ENCODE assay signal across 27 cellular contexts in genomic region chr20:13205848-13206434, GRCh38. TPM values are rescaled to one million over a fixed set of nuclear protein-coding genes. Genes with fewer than 3 reads are reported as not detected.
DNase-seq lines count a peak whose midpoint lies in the region; ATAC-seq, FAIRE-seq and TF ChIP-seq lines count a peak whose summit lies in the region.
"Had no signal": no experiment of that assay in that cellular context is flagged by ENCODE, and none has a peak within 500 bp of the region (broad histone marks: within the 10 kb centered on the region; RNA-seq: fewer than 3 reads in every experiment).

No MANE protein-coding gene starts in this region.

- H3K14ac ChIP-seq in H1 (ENCODE audit: insufficient read length), result no peak overlapping the region
- no peak overlapping the region for H3K14ac ChIP-seq in H9 (ENCODE audit: insufficient read depth, low read length)

- H3K9ac ChIP-seq in H1 (replicated peaks in 1 of 4; ENCODE audit: extremely low read depth in 1 of 4, low read depth in 3 of 4, low read length in 3 of 4) (no peak overlapping the region), H9 (ENCODE audit: extremely low read depth, insufficient read length, low read length) (no peak overlapping the region)

- intact Hi-C loops in thyroid gland (cut with DNase I), result no loop called here
- intact Hi-C loops in activated T-helper 2 cell treated with anti-CD3 and anti-CD28 coated beads, Interferon-gamma antibody, Interleukin-2, Interleukin-4, amounts not matched to agents 10 μg/mL and 5 μg/mL and 100 μg/mL, durations not matched to agents 14 hours and 24 hours and 36 hours (cut with micrococcal nuclease), result no loop called here

- TF ChIP-seq EP300 in H1 (IDR thresholded peaks at IDR 0.05; ENCODE audit: borderline replicate concordance in 1 of 2, low read depth in 2 of 2, low read length in 2 of 2), result no peak

- H3K4me3 ChIP-seq in H1 (ENCODE audit: extremely low read depth in 1 of 4, insufficient read depth in 2 of 4, low read depth in 3 of 4, low read length in 4 of 4), result no peak overlapping the region
- H3K4me3 ChIP-seq in thyroid gland (replicated peaks in 1 of 3), result no peak overlapping the region
- H3K4me3 ChIP-seq: esophagus squamous epithelium, heart left ventricle, PC-9, sigmoid colon, tibial nerve had no signal

- no peak for TF ChIP-seq POLR2A in H1 (IDR thresholded peaks at IDR 0.05; ENCODE audit: control extremely low read depth in 1 of 2, low read depth in 2 of 2, low read length in 2 of 2)
- peak in 1 of 2 donors; percentile 28 for TF ChIP-seq POLR2A in thyroid gland (IDR thresholded peaks at IDR 0.05)

- H2BK5ac ChIP-seq in H1 (ENCODE audit: low read depth, low read length), result no peak overlapping the region
- H2BK5ac ChIP-seq in H9 (ENCODE audit: insufficient read length, low read length), result no peak overlapping the region

- FAIRE-seq in H1 (lab: Jason Lieb, UNC), result no peak
- FAIRE-seq: G401.6 had no signal

- H3K79me2 ChIP-seq in H1 (ENCODE audit: control insufficient read depth in 1 of 2, insufficient read depth in 2 of 2, low read length in 2 of 2) (no peaks in the 10 kb centered on the region), H9 (ENCODE audit: insufficient read depth, low read length) (no peaks in the 10 kb centered on the region)

- no peaks in the 10 kb centered on the region for H3K36me3 ChIP-seq in H1 (ENCODE audit: control insufficient read depth in 2 of 4, insufficient read depth in 4 of 4, low read length in 3 of 4)
- H3K36me3 ChIP-seq in thyroid gland, result no peaks in the 10 kb centered on the region
- H3K36me3 ChIP-seq: esophagus squamous epithelium, heart left ventricle, neutrophil, sigmoid colon, tibial nerve had no signal

- TF ChIP-seq RAD21 in H1 (IDR thresholded peaks at IDR 0.05 in 1 of 2, conservative IDR thresholded peaks at IDR 0.05 in 1 of 2; ENCODE audit: low read depth in 2 of 2, low read length in 2 of 2), result no peak

- ATAC-seq in GM19455 (IDR thresholded peaks at IDR 0.05; ENCODE audit: unreplicated experiment), result no peak
- ATAC-seq: activated CD4-positive, CD25-positive, alpha-beta regulatory T cell treated with anti-CD3 and anti-CD28 coated beads, Interleukin-2, amount 50 U/mL, for 24 hours; activated T-cell treated with anti-CD3 and anti-CD28 coated beads, Interleukin-2, amount 50 U/mL, for 72 hours; CD8-positive, alpha-beta T cell; heart left ventricle; naive thymus-derived CD4-positive, alpha-beta T cell had no signal

- H3K27ac ChIP-seq in H1 (ENCODE audit: low read depth, low read length), result no peak overlapping the region
- H3K27ac ChIP-seq in thyroid gland, result peak overlapping the region in 2 of 3 donors; percentile 34 to 56
- H3K27ac ChIP-seq in H9 (ENCODE audit: insufficient read length, low read depth, low read length), result no peak overlapping the region
- H3K27ac ChIP-seq: esophagus squamous epithelium, heart left ventricle, neutrophil, PC-9, sigmoid colon, tibial nerve had no signal

- H3K56ac ChIP-seq in H1 (replicated peaks; ENCODE audit: insufficient read length, low read depth, low read length), result no peak overlapping the region
- H3K56ac ChIP-seq in H9 (ENCODE audit: insufficient read length, low read depth, low read length), result no peak overlapping the region

- 80% methylated on average over 5 of the region's 5 CpGs; no CpG with 5 or more reads in 1 of the 2 experiments for WGBS in H1 (ENCODE audit: extremely low coverage in 1 of 2, insufficient coverage in 1 of 2, insufficient read length in 1 of 2, insufficient replicate concordance in 2 of 2, low coverage in 1 of 2, low lambda C conversion rate in 2 of 2, missing lambda C conversion rate in 1 of 2), 2 experiments
- 47 to 55% methylated on average over 5 of the region's 5 CpGs for WGBS in thyroid gland, 2 donors
- no CpG with 5 or more reads among the region's 5 CpGs for WGBS in H9 (ENCODE audit: extremely low coverage, insufficient read length, low lambda C conversion rate)

- no peaks in the 10 kb centered on the region for H3K4me1 Mint-ChIP-seq in activated T-helper 2 cell treated with anti-CD3 and anti-CD28 coated beads, Interferon-gamma antibody, Interleukin-2, Interleukin-4, amounts not matched to agents 10 μg/mL and 5 μg/mL and 100 μg/mL, durations not matched to agents 14 hours and 24 hours and 36 hours (ENCODE audit: low read depth)
- peaks cover 6 to 10% of the 10 kb centered on the region in 2 experiments for H3K4me1 Mint-ChIP-seq in H9

- H2AK5ac ChIP-seq in H1 (ENCODE audit: low read depth, low read length), result no peak overlapping the region
- no peak overlapping the region for H2AK5ac ChIP-seq in H9 (ENCODE audit: insufficient read length, low read length)

- H3K36me3 Mint-ChIP-seq in activated T-helper 2 cell treated with anti-CD3 and anti-CD28 coated beads, Interferon-gamma antibody, Interleukin-2, Interleukin-4, amounts not matched to agents 10 μg/mL and 5 μg/mL and 100 μg/mL, durations not matched to agents 14 hours and 24 hours and 36 hours (ENCODE audit: low read depth), result no peaks in the 10 kb centered on the region
- no peaks in the 10 kb centered on the region for H3K36me3 Mint-ChIP-seq in H9 (ENCODE audit: insufficient read depth in 1 of 3, low read depth in 3 of 3)
- H3K36me3 Mint-ChIP-seq: CD8-positive, alpha-beta T cell had no signal

- peak; percentile 49 for DNase-seq in NCI-H748 (lab: John Stamatoyannopoulos, UW; ENCODE audit: unreplicated experiment)
- DNase-seq in NCI-H748 treated with DMSO at 0.1 percent for 48 hours (lab: John Stamatoyannopoulos, UW), result no peak
- peak; percentile 18 for DNase-seq in NCI-H345 treated with DMSO at 0.1 percent for 48 hours (lab: John Stamatoyannopoulos, UW; ENCODE audit: unreplicated experiment)
- DNase-seq in H1 (ENCODE audit: low read depth in 1 of 2, low spot score in 2 of 2), result no peak
- DNase-seq in thyroid gland, result peak; percentile 90 to 92
- DNase-seq in activated T-helper 2 cell treated with anti-CD3 and anti-CD28 coated beads, Interferon-gamma antibody, Interleukin-2, Interleukin-4, amounts not matched to agents 10 μg/mL and 5 μg/mL and 100 μg/mL, durations not matched to agents 14 hours and 24 hours and 36 hours (ENCODE audit: low spot score), result no peak
- DNase-seq in H9, result no peak
- DNase-seq: activated CD4-positive, alpha-beta T cell treated with anti-CD3 and anti-CD28 coated beads, Interleukin-2, amount 50 U/mL, for 4 hours; activated naive CD4-positive, alpha-beta T cell; activated T-cell treated with anti-CD3 and anti-CD28 coated beads, Interleukin-2, amount 50 U/mL, for 72 hours; CD8-positive, alpha-beta T cell; esophagus squamous epithelium; heart left ventricle; islet precursor cell; naive thymus-derived CD4-positive, alpha-beta T cell; NCI-H510A; SHP77 treated with DMSO at 0.1 percent for 48 hours; sigmoid colon; stimulated activated CD4-positive, alpha-beta T cell treated with anti-CD3 and anti-CD28 coated beads, Interleukin-12 subunit alpha, Interleukin-12 subunit beta, amount 100 ng/mL, for 4 hours; stimulated activated CD4-positive, alpha-beta T cell treated with anti-CD3 and anti-CD28 coated beads, Interleukin-2, amount 100 ng/mL, for 48 hours; T-helper 2 cell had no signal

- H4K5ac ChIP-seq in H1 (ENCODE audit: insufficient read length, low read depth, low read length) (no peak overlapping the region), H9 (ENCODE audit: insufficient read length, low read depth, low read length) (no peak overlapping the region)

- H2AFZ ChIP-seq in H1 (ENCODE audit: low read length) (no peak overlapping the region), H9 (ENCODE audit: low read length) (no peak overlapping the region)
- H2AFZ ChIP-seq: PC-9 had no signal

- H3K18ac ChIP-seq in H1 (ENCODE audit: extremely low read depth, low read length) (no peak overlapping the region), H9 (ENCODE audit: insufficient read length, low read depth, low read length) (no peak overlapping the region)

- H3K23ac ChIP-seq in H1 (ENCODE audit: insufficient read length) (no peak overlapping the region), H9 (ENCODE audit: insufficient read length, low read depth, low read length) (no peak overlapping the region)

- no peak overlapping the region for H3K27ac Mint-ChIP-seq in activated T-helper 2 cell treated with anti-CD3 and anti-CD28 coated beads, Interferon-gamma antibody, Interleukin-2, Interleukin-4, amounts not matched to agents 10 μg/mL and 5 μg/mL and 100 μg/mL, durations not matched to agents 14 hours and 24 hours and 36 hours
- no peak overlapping the region for H3K27ac Mint-ChIP-seq in H9
- H3K27ac Mint-ChIP-seq: activated T-cell treated with anti-CD3 and anti-CD28 coated beads, Interleukin-2, amount 50 U/mL, for 72 hours; CD8-positive, alpha-beta T cell; naive thymus-derived CD4-positive, alpha-beta T cell had no signal

- no peaks in the 10 kb centered on the region for H3K9me3 ChIP-seq in H1 (ENCODE audit: insufficient read depth in 2 of 2, low read depth in 1 of 2, low read length in 1 of 2)
- H3K9me3 ChIP-seq in thyroid gland, result no peaks in the 10 kb centered on the region
- H3K9me3 ChIP-seq in H9 (ENCODE audit: control insufficient read depth, low read depth, low read length), result no peaks in the 10 kb centered on the region
- H3K9me3 ChIP-seq: esophagus squamous epithelium, neutrophil, sigmoid colon, tibial nerve had no signal

- H3K4me1 ChIP-seq in H1 (replicated peaks in 1 of 4; ENCODE audit: control insufficient read depth in 3 of 4, insufficient read depth in 4 of 4, low read length in 3 of 4), result peaks cover 0 to 2% (median 0%) of the 10 kb centered on the region in 4 experiments; a peak in 2 of 7 replicates
- peaks cover 5 to 13% of the 10 kb centered on the region in 2 donors for H3K4me1 ChIP-seq in thyroid gland
- peaks cover under 1% of the 10 kb centered on the region; the same call in 1 of the 2 replicates for H3K4me1 ChIP-seq in H9 (ENCODE audit: insufficient read depth, low read length)
- H3K4me1 ChIP-seq: heart left ventricle, sigmoid colon, tibial nerve had no signal

- CTCF ChIA-PET in H1 (lab: Charles Lee; ENCODE audit: partially characterized antibody), result interaction anchor here (1.0 to 2.0 kb wide), 2 partner anchors 96 to 340 kb away, joined by 3 to 6 read pairs; no protein-coding TSS in a partner anchor

- H3K4me2 ChIP-seq in H1 (ENCODE audit: insufficient read depth in 1 of 2, low read depth in 2 of 2, low read length in 2 of 2), result no peak overlapping the region
- no peak overlapping the region for H3K4me2 ChIP-seq in H9 (ENCODE audit: insufficient read depth, insufficient read length, low read length)
- H3K4me2 ChIP-seq: PC-9 had no signal

- no peak overlapping the region for H4K91ac ChIP-seq in H1 (replicated peaks; ENCODE audit: insufficient read length, low read length)
- H4K91ac ChIP-seq in H9 (ENCODE audit: insufficient read length, low read depth, low read length), result no peak overlapping the region

- H4K20me1 ChIP-seq in H1 (replicated peaks in 1 of 2; ENCODE audit: control insufficient read depth in 1 of 2, insufficient read depth in 2 of 2, low read length in 2 of 2) (no peaks in the 10 kb centered on the region), H9 (ENCODE audit: control insufficient read depth, insufficient read depth, insufficient read length) (no peaks in the 10 kb centered on the region)

- peaks cover 3% of the 10 kb centered on the region for H3K23me2 ChIP-seq in H1 (ENCODE audit: low read depth, low read length)
- H3K23me2 ChIP-seq in H9 (ENCODE audit: insufficient read length, low read depth, low read length, poor library complexity, severe bottlenecking), result no peaks in the 10 kb centered on the region

- no peaks in the 10 kb centered on the region for H3K9me3 Mint-ChIP-seq in activated T-helper 2 cell treated with anti-CD3 and anti-CD28 coated beads, Interferon-gamma antibody, Interleukin-2, Interleukin-4, amounts not matched to agents 10 μg/mL and 5 μg/mL and 100 μg/mL, durations not matched to agents 14 hours and 24 hours and 36 hours
- no peaks in the 10 kb centered on the region for H3K9me3 Mint-ChIP-seq in H9
- H3K9me3 Mint-ChIP-seq: activated T-cell treated with anti-CD3 and anti-CD28 coated beads, Interleukin-2, amount 50 U/mL, for 72 hours; CD8-positive, alpha-beta T cell had no signal

- no peak overlapping the region for H2BK20ac ChIP-seq in H1 (ENCODE audit: low read length)
- H2BK20ac ChIP-seq in H9 (ENCODE audit: low read depth, low read length, poor library complexity, severe bottlenecking), result no peak overlapping the region

- H3K79me1 ChIP-seq in H1 (ENCODE audit: low read depth, low read length), result no peaks in the 10 kb centered on the region
- no peaks in the 10 kb centered on the region for H3K79me1 ChIP-seq in H9 (ENCODE audit: insufficient read depth, low read depth, low read length, poor library complexity, severe bottlenecking)

- H4K8ac ChIP-seq in H1 (ENCODE audit: extremely low read depth, insufficient read depth, low read length) (no peak overlapping the region), H9 (replicated peaks; ENCODE audit: insufficient read length, low read depth, low read length) (no peak overlapping the region)

- H2BK120ac ChIP-seq in H1 (replicated peaks; ENCODE audit: low read depth, low read length) (no peak overlapping the region), H9 (ENCODE audit: low read depth, low read length, poor library complexity, severe bottlenecking) (no peak overlapping the region)

- POLR2A ChIA-PET in H1 (lab: Charles Lee; ENCODE audit: partially characterized antibody), result no interaction called here

- no peak for TF ChIP-seq CTCF in H1 (IDR thresholded peaks at IDR 0.05; ENCODE audit: control extremely low read depth in 1 of 3, insufficient read depth in 1 of 3, low read depth in 1 of 3, low read length in 3 of 3)
- no peak for TF ChIP-seq CTCF in thyroid gland (IDR thresholded peaks at IDR 0.05)
- no peak for TF ChIP-seq CTCF in H9 (conservative IDR thresholded peaks at IDR 0.05)

- H3K4ac ChIP-seq in H1 (replicated peaks; ENCODE audit: insufficient read length, low read depth, low read length) (no peak overlapping the region), H9 (ENCODE audit: low read depth, low read length) (no peak overlapping the region)

- no peak overlapping the region for H3K4me3 Mint-ChIP-seq in activated T-helper 2 cell treated with anti-CD3 and anti-CD28 coated beads, Interferon-gamma antibody, Interleukin-2, Interleukin-4, amounts not matched to agents 10 μg/mL and 5 μg/mL and 100 μg/mL, durations not matched to agents 14 hours and 24 hours and 36 hours (ENCODE audit: low read depth)
- no peak overlapping the region for H3K4me3 Mint-ChIP-seq in H9
- H3K4me3 Mint-ChIP-seq: activated T-cell treated with anti-CD3 and anti-CD28 coated beads, Interleukin-2, amount 50 U/mL, for 72 hours; CD8-positive, alpha-beta T cell; naive thymus-derived CD4-positive, alpha-beta T cell had no signal

- H3K27me3 Mint-ChIP-seq in activated T-helper 2 cell treated with anti-CD3 and anti-CD28 coated beads, Interferon-gamma antibody, Interleukin-2, Interleukin-4, amounts not matched to agents 10 μg/mL and 5 μg/mL and 100 μg/mL, durations not matched to agents 14 hours and 24 hours and 36 hours (ENCODE audit: low read depth), result peaks cover 5% of the 10 kb centered on the region
- H3K27me3 Mint-ChIP-seq in H9 (ENCODE audit: low read depth), result peaks cover 3% of the 10 kb centered on the region

- no peak overlapping the region for H2BK15ac ChIP-seq in H1 (ENCODE audit: low read length)
- no peak overlapping the region for H2BK15ac ChIP-seq in H9 (ENCODE audit: low read depth, low read length)

- H3K27me3 ChIP-seq in H1 (replicated peaks in 1 of 4; ENCODE audit: control insufficient read depth in 3 of 4, extremely low read depth in 1 of 4, insufficient read depth in 3 of 4, low read length in 3 of 4) (no peaks in the 10 kb centered on the region), thyroid gland (no peaks in the 10 kb centered on the region), H9 (ENCODE audit: insufficient read depth, low read length) (no peaks in the 10 kb centered on the region)
- H3K27me3 ChIP-seq: esophagus squamous epithelium, neutrophil, sigmoid colon, tibial nerve had no signal

- no peak overlapping the region for H3T11ph ChIP-seq in H9 (ENCODE audit: low read length)

- 0 out of 2 replicates have a peak overlapping the region, but pooled peaks have one; percentile 5 for H2BK12ac ChIP-seq in H1 (ENCODE audit: low read depth, low read length)
- no peak overlapping the region for H2BK12ac ChIP-seq in H9 (ENCODE audit: insufficient read length, low read depth, low read length)

RNA-seq across cellular contexts. Expression of gene ISM1, which starts 15.1 kb away (rescaled TPM):
- total RNA-seq in H1 (2021; fragmentation: NEBNext Ultra II Directional; extraction: Animal tissue kit (Norgen Biotek cat#: 25700)), result 0.78 and 0.97 TPM in 2 replicates
- polyA plus RNA-seq in H1 (2011; rRNA removed), result 0.35 and 0.62 TPM in 2 replicates
- 0.52 TPM for polyA plus RNA-seq in H1 (2011; cell fraction: cytosol; rRNA removed)
- 0.74 TPM for polyA plus RNA-seq in H1 (2011; cell fraction: nucleus; rRNA removed)
- polyA plus RNA-seq in H1 (2012, experiment 1 of 2), result 0.75 to 1.1 TPM (median 0.83 TPM) in 4 replicates
- 0.49 TPM for polyA plus RNA-seq in H1 (2012, experiment 2 of 2)
- polyA plus RNA-seq in H1 (2013, experiment 1 of 2), result 0.51 TPM
- polyA plus RNA-seq in H1 (2013, experiment 2 of 2), result 0.68 TPM
- 0.50 and 0.78 TPM in 2 replicates for polyA minus RNA-seq in H1 (2011; rRNA and poly(A)+ RNA removed)
- not detected for polyA minus RNA-seq in H1 (2011; cell fraction: cytosol; rRNA and poly(A)+ RNA removed)
- 1.1 TPM for polyA minus RNA-seq in H1 (2011; cell fraction: nucleus; rRNA and poly(A)+ RNA removed)
- total RNA-seq in thyroid gland, result 10 to 100 TPM; 77.5 to 98.4 (median 83.7) TPM
- 3.9 and 4.0 TPM in 2 replicates for total RNA-seq in activated T-helper 2 cell treated with anti-CD3 and anti-CD28 coated beads, Interferon-gamma antibody, Interleukin-2, Interleukin-4, amounts not matched to agents 10 μg/mL and 5 μg/mL and 100 μg/mL, durations not matched to agents 14 hours and 24 hours and 36 hours
- 0.20 and 0.24 TPM in 2 replicates for total RNA-seq in H9 (2021)
- total RNA-seq: PC-9 had no signal

Comparison
In these comparisons a context has a peak if more than half of its experiments do, and no peak if none do; other contexts are left out.
1. DNase-seq: peak in NCI-H748 (single experiment), NCI-H345 treated with DMSO at 0.1 percent for 48 hours (single experiment) and thyroid gland (2 of 2); none in NCI-H748 treated with DMSO at 0.1 percent for 48 hours (single experiment), H1 (0 of 2), activated T-helper 2 cell treated with anti-CD3 and anti-CD28 coated beads, Interferon-gamma antibody, Interleukin-2, Interleukin-4, amounts not matched to agents 10 μg/mL and 5 μg/mL and 100 μg/mL, durations not matched to agents 14 hours and 24 hours and 36 hours (single experiment) and H9 (single experiment).
2. H3K27ac ChIP-seq: peak in thyroid gland (2 of 3); none in H1 (single experiment) and H9 (single experiment).
3. RNA of gene ISM1, which starts 15.1 kb away (total RNA-seq): 77.5 to 98.4 TPM in thyroid gland; 3.9 to 4.0 TPM in activated T-helper 2 cell treated with anti-CD3 and anti-CD28 coated beads, Interferon-gamma antibody, Interleukin-2, Interleukin-4, amounts not matched to agents 10 μg/mL and 5 μg/mL and 100 μg/mL, durations not matched to agents 14 hours and 24 hours and 36 hours, 0.78 to 0.97 TPM in H1 and 0.20 to 0.24 TPM in H9; every median in the first group is over 10 times any median in the second.